ENCODE assay signal across 12 cellular contexts in genomic region chr9:3768698-3769458, GRCh38.
DNase-seq lines count a peak whose midpoint lies in the region; TF ChIP-seq lines count a peak whose summit lies in the region.
"Had no signal": no experiment of that assay in that cellular context is flagged by ENCODE, and none has a peak within 500 bp of the region (broad histone marks: within the 10 kb centered on the region; RNA-seq: fewer than 3 reads in every experiment).

No MANE protein-coding gene starts in this region.

- H3K9me2 ChIP-seq in GM23248 (ENCODE audit: insufficient read depth): no peaks in the 10 kb centered on the region

- peak; percentile 90 for DNase-seq in GM23248
- peak; percentile 37 for DNase-seq in astrocyte of the spinal cord (ENCODE audit: low read depth, low spot score)
- DNase-seq in right atrium auricular region (ENCODE audit: low spot score): no peak
- peak; percentile 77 for DNase-seq in stromal cell of bone marrow (ENCODE audit: low read depth)
- DNase-seq in HAP-1 (ENCODE audit: low spot score in 2 of 2): no peak
- DNase-seq in activated naive CD8-positive, alpha-beta T cell treated with anti-CD3 and anti-CD28 coated beads for 36 hours: no peak
- no peak for DNase-seq in NCI-H524 (lab: John Stamatoyannopoulos, UW)
- DNase-seq: activated CD8-positive, alpha-beta memory T cell treated with anti-CD3 and anti-CD28 coated beads, Interleukin-2, amount 50 U/mL, for 48 hours; CD8-positive, alpha-beta T cell; PC-3; stimulated activated naive B cell treated with anti-CD40 and anti-IgM and Interleukin-4, amounts not matched to agents 10 μg/mL and 1 μg/mL and 100 μg/mL, for 72 hours had no signal

- H3K27me3 Mint-ChIP-seq in activated naive CD8-positive, alpha-beta T cell treated with anti-CD3 and anti-CD28 coated beads for 36 hours: peaks cover 19% of the 10 kb centered on the region

- in situ Hi-C loops in GM23248 (cut with MboI): no loop called here
- in situ Hi-C loops in astrocyte of the spinal cord (cut with HindIII; ENCODE audit: low sequenced_read_pairs): no loop called here
- in situ Hi-C loops in HAP-1 (cut with MboI; ENCODE audit: low sequenced_read_pairs): no loop called here

- H3K27ac ChIP-seq in GM23248 (peak overlapping the region; percentile 94), right atrium auricular region (peak overlapping the region; percentile 6 to 58)

- H3K27me3 ChIP-seq in GM23248 (replicated peaks; ENCODE audit: insufficient read depth) (no peaks in the 10 kb centered on the region), right atrium auricular region (no peaks in the 10 kb centered on the region), HAP-1 (ENCODE audit: low read depth) (no peaks in the 10 kb centered on the region)

- peak overlapping the region; percentile 55 for H3K4me3 ChIP-seq in GM23248
- H3K4me3 ChIP-seq in astrocyte of the spinal cord (ENCODE audit: low read depth, low read length): no peak overlapping the region
- H3K4me3 ChIP-seq in right atrium auricular region: no peak overlapping the region
- H3K4me3 ChIP-seq in HAP-1: no peak overlapping the region

- H3K9me3 Mint-ChIP-seq in activated naive CD8-positive, alpha-beta T cell treated with anti-CD3 and anti-CD28 coated beads for 36 hours: no peaks in the 10 kb centered on the region
- H3K9me3 Mint-ChIP-seq: CD8-positive, alpha-beta T cell; stimulated activated naive B cell treated with anti-CD40 and anti-IgM and Interleukin-4, amounts not matched to agents 10 μg/mL and 1 μg/mL and 100 μg/mL, for 72 hours had no signal

- H3K79me2 ChIP-seq in GM23248 (ENCODE audit: insufficient read depth): no peaks in the 10 kb centered on the region

- H3K9me3 ChIP-seq in GM23248 (ENCODE audit: low read depth) (no peaks in the 10 kb centered on the region), right atrium auricular region (no peaks in the 10 kb centered on the region), HAP-1 (no peaks in the 10 kb centered on the region)

- H3K4me1 ChIP-seq in GM23248 (ENCODE audit: insufficient read depth) (peaks cover 24% of the 10 kb centered on the region), right atrium auricular region (no peaks in the 10 kb centered on the region), HAP-1 (no peaks in the 10 kb centered on the region)

- no peaks in the 10 kb centered on the region for H3K4me1 Mint-ChIP-seq in activated naive CD8-positive, alpha-beta T cell treated with anti-CD3 and anti-CD28 coated beads for 36 hours
- H3K4me1 Mint-ChIP-seq: stimulated activated naive B cell treated with anti-CD40 and anti-IgM and Interleukin-4, amounts not matched to agents 10 μg/mL and 1 μg/mL and 100 μg/mL, for 72 hours had no signal

- no peak overlapping the region for H3K4me3 Mint-ChIP-seq in activated naive CD8-positive, alpha-beta T cell treated with anti-CD3 and anti-CD28 coated beads for 36 hours
- H3K4me3 Mint-ChIP-seq: CD8-positive, alpha-beta T cell; stimulated activated naive B cell treated with anti-CD40 and anti-IgM and Interleukin-4, amounts not matched to agents 10 μg/mL and 1 μg/mL and 100 μg/mL, for 72 hours had no signal

- H4K20me1 ChIP-seq in GM23248 (ENCODE audit: insufficient read depth): no peaks in the 10 kb centered on the region

- TF ChIP-seq CTCF in astrocyte of the spinal cord (IDR thresholded peaks at IDR 0.05; ENCODE audit: low read depth, low read length) (no peak), right atrium auricular region (IDR thresholded peaks at IDR 0.05) (no peak)

- no peak overlapping the region for H3K27ac Mint-ChIP-seq in activated naive CD8-positive, alpha-beta T cell treated with anti-CD3 and anti-CD28 coated beads for 36 hours
- H3K27ac Mint-ChIP-seq: activated naive CD4-positive, alpha-beta T cell treated with anti-CD3 and anti-CD28 coated beads, Interleukin-2, amount 50 U/mL, for 72 hours; CD8-positive, alpha-beta T cell; stimulated activated naive B cell treated with anti-CD40 and anti-IgM and Interleukin-4, amounts not matched to agents 10 μg/mL and 1 μg/mL and 100 μg/mL, for 72 hours had no signal

- H3K36me3 ChIP-seq in GM23248 (ENCODE audit: low read depth) (no peaks in the 10 kb centered on the region), right atrium auricular region (no peaks in the 10 kb centered on the region), HAP-1 (replicated peaks) (no peaks in the 10 kb centered on the region)

- 12 to 14% methylated on average over 6 of the region's 6 CpGs for WGBS in GM23248 (ENCODE audit: low coverage in 1 of 2, low lambda C conversion rate in 2 of 2, missing lambda C conversion rate in 2 of 2), 2 experiments

- peak overlapping the region; percentile 66 for H3K9ac ChIP-seq in GM23248

- no peaks in the 10 kb centered on the region for H3K36me3 Mint-ChIP-seq in activated naive CD8-positive, alpha-beta T cell treated with anti-CD3 and anti-CD28 coated beads for 36 hours
- H3K36me3 Mint-ChIP-seq: activated naive CD4-positive, alpha-beta T cell treated with anti-CD3 and anti-CD28 coated beads, Interleukin-2, amount 50 U/mL, for 72 hours; CD8-positive, alpha-beta T cell; stimulated activated naive B cell treated with anti-CD40 and anti-IgM and Interleukin-4, amounts not matched to agents 10 μg/mL and 1 μg/mL and 100 μg/mL, for 72 hours had no signal

- peak overlapping the region; percentile 47 for H2AFZ ChIP-seq in GM23248

- H3F3A ChIP-seq in GM23248 (ENCODE audit: insufficient read depth): peaks cover 25% of the 10 kb centered on the region

- H3K4me2 ChIP-seq in GM23248 (ENCODE audit: unreplicated experiment): peak overlapping the region; percentile 58

Comparison
In these comparisons a context has a peak if more than half of its experiments do, and no peak if none do; other contexts are left out.
1. DNase-seq: peak in GM23248 (single experiment), astrocyte of the spinal cord (single experiment) and stromal cell of bone marrow (single experiment); none in right atrium auricular region (single experiment), HAP-1 (0 of 2), activated naive CD8-positive, alpha-beta T cell treated with anti-CD3 and anti-CD28 coated beads for 36 hours (single experiment) and NCI-H524 (0 of 2).